ENCODE assay signal across 4 cellular contexts in genomic region chr19:50770164-50770563, GRCh38. TPM values are rescaled to one million over a fixed set of nuclear protein-coding genes. Genes with fewer than 3 reads are reported as not detected.
"Had no signal": no experiment of that assay in that cellular context is flagged by ENCODE, and none has a peak within 500 bp of the region (broad histone marks: within the 10 kb centered on the region; RNA-seq: fewer than 3 reads in every experiment).

GPR32 (plus strand) TSS chr19:50770464; CDS start chr19:50770601, 137 bp downstream.

RNA-seq across cellular contexts. Expression of gene GPR32, which starts in this region (rescaled TPM):
- total RNA-seq: LHCN-M2, M059J, MCF 10A, NCI-H460 had no signal
